In genomic region chr19:42362342-42362741, GRCh38 we compare ENCODE assay signal across 22 cellular contexts. TPM values are rescaled to one million over a fixed set of nuclear protein-coding genes. Genes with fewer than 3 reads are reported as not detected.
DNase-seq lines count a peak whose midpoint lies in the region; ATAC-seq, FAIRE-seq and TF ChIP-seq lines count a peak whose summit lies in the region.
"Had no signal": no experiment of that assay in that cellular context is flagged by ENCODE, and none has a peak within 500 bp of the region (broad histone marks: within the 10 kb centered on the region; RNA-seq: fewer than 3 reads in every experiment).

No MANE protein-coding gene starts in this region.

- in situ Hi-C loops in HAP-1 (cut with MboI; ENCODE audit: low sequenced_read_pairs), result no loop called here

- H3K4me3 Mint-ChIP-seq in endothelial cell (ENCODE audit: unreplicated experiment), result peak overlapping the region; percentile 77
- H3K4me3 Mint-ChIP-seq in neural progenitor cell, result no peak overlapping the region
- H3K4me3 Mint-ChIP-seq: CD4-positive, CD25-positive, alpha-beta regulatory T cell; CD8-positive, alpha-beta memory T cell had no signal

- H3K27ac Mint-ChIP-seq in endothelial cell (ENCODE audit: unreplicated experiment) (no peak overlapping the region), neural progenitor cell (peak overlapping the region; percentile 63)
- H3K27ac Mint-ChIP-seq: CD4-positive, CD25-positive, alpha-beta regulatory T cell had no signal

- H3K27me3 ChIP-seq in H7 (ENCODE audit: control insufficient read depth, insufficient read depth, low read length) (no peaks in the 10 kb centered on the region), neural progenitor cell (no peaks in the 10 kb centered on the region), HAP-1 (ENCODE audit: low read depth) (no peaks in the 10 kb centered on the region)

- no peak overlapping the region for H3K4me2 ChIP-seq in neural progenitor cell
- H3K4me2 ChIP-seq: KMS-11 had no signal

- H3F3A ChIP-seq in neural progenitor cell (ENCODE audit: low read depth), result no peaks in the 10 kb centered on the region

- H3K79me2 ChIP-seq in neural progenitor cell (ENCODE audit: low read depth), result no peaks in the 10 kb centered on the region

- FAIRE-seq in urothelium cell line (lab: Jason Lieb, UNC), result peak; percentile 46
- FAIRE-seq: A204.1, G401.6, GM12892, GM18507, H54 had no signal

- H3K9me3 Mint-ChIP-seq in endothelial cell (ENCODE audit: unreplicated experiment), result no peaks in the 10 kb centered on the region
- peaks cover 4% of the 10 kb centered on the region for H3K9me3 Mint-ChIP-seq in neural progenitor cell
- H3K9me3 Mint-ChIP-seq: CD4-positive, CD25-positive, alpha-beta regulatory T cell; CD8-positive, alpha-beta memory T cell had no signal

- no peak overlapping the region for H3K4me3 ChIP-seq in H7 (ENCODE audit: insufficient read depth, low read depth, low read length)
- H3K4me3 ChIP-seq in neural progenitor cell, result no peak overlapping the region
- no peak overlapping the region for H3K4me3 ChIP-seq in HAP-1
- H3K4me3 ChIP-seq: GM23248 had no signal

- H3K27ac ChIP-seq in neural progenitor cell, result no peak overlapping the region
- H3K27ac ChIP-seq: GM23248, KMS-11 had no signal

- DNase-seq in H7 (peak; percentile 64), endothelial cell (ENCODE audit: low spot score) (no peak), neural progenitor cell (ENCODE audit: low spot score) (no peak), urothelium cell line (ENCODE audit: low spot score) (no peak), HAP-1 (ENCODE audit: low spot score in 2 of 2) (no peak), occipital lobe (lab: John Stamatoyannopoulos, UW) (no peak), cortex of kidney (lab: John Stamatoyannopoulos, UW) (no peak)
- DNase-seq: ACHN; C1 segment of cervical spinal cord; CD4-positive, CD25-positive, alpha-beta regulatory T cell; CD8-positive, alpha-beta memory T cell; COR-L47; DMS 273 treated with DMSO at 0.1 percent for 48 hours; DMS53; GM23248 had no signal

- no peaks in the 10 kb centered on the region for H4K20me1 ChIP-seq in neural progenitor cell (ENCODE audit: low read depth)

- H2AFZ ChIP-seq in neural progenitor cell (replicated peaks), result no peak overlapping the region
- H2AFZ ChIP-seq: GM23248 had no signal

- H3K9me3 ChIP-seq in neural progenitor cell (ENCODE audit: low read depth), result no peaks in the 10 kb centered on the region
- H3K9me3 ChIP-seq in HAP-1, result no peaks in the 10 kb centered on the region

- no peak for ATAC-seq in SK-N-SH treated with all-trans-retinoic acid at 6 μM for 48 hours

- H3K9ac ChIP-seq in neural progenitor cell, result no peak overlapping the region
- H3K9ac ChIP-seq: GM23248, KMS-11 had no signal

- H3K27me3 Mint-ChIP-seq in endothelial cell (ENCODE audit: unreplicated experiment) (peaks cover 8% of the 10 kb centered on the region), neural progenitor cell (ENCODE audit: insufficient read depth, low read depth) (peaks cover 10% of the 10 kb centered on the region)
- H3K27me3 Mint-ChIP-seq: CD4-positive, CD25-positive, alpha-beta regulatory T cell; CD8-positive, alpha-beta memory T cell had no signal

- H3K36me3 ChIP-seq in H7 (replicated peaks; ENCODE audit: control insufficient read depth, insufficient read depth, low read length), result peaks cover 5% of the 10 kb centered on the region
- no peaks in the 10 kb centered on the region for H3K36me3 ChIP-seq in neural progenitor cell
- H3K36me3 ChIP-seq in HAP-1 (replicated peaks), result peaks cover 12% of the 10 kb centered on the region

- H3K36me3 Mint-ChIP-seq in endothelial cell (ENCODE audit: low read depth, unreplicated experiment), result peaks cover 49% of the 10 kb centered on the region
- peaks cover 31% of the 10 kb centered on the region for H3K36me3 Mint-ChIP-seq in neural progenitor cell

- H3K4me1 Mint-ChIP-seq in endothelial cell (ENCODE audit: unreplicated experiment) (peaks cover 11% of the 10 kb centered on the region), neural progenitor cell (peaks cover 14% of the 10 kb centered on the region)
- H3K4me1 Mint-ChIP-seq: CD8-positive, alpha-beta memory T cell had no signal

- TF ChIP-seq CTCF in endothelial cell (IDR thresholded peaks at IDR 0.05; ENCODE audit: unreplicated experiment) (no peak), neural progenitor cell (IDR thresholded peaks at IDR 0.05) (no peak)

- H3K4me1 ChIP-seq in neural progenitor cell (peaks cover 4% of the 10 kb centered on the region), HAP-1 (no peaks in the 10 kb centered on the region)

TF ChIP-seq in SK-N-SH treated with all-trans-retinoic acid at 6 μM for 48 hours, 23 proteins besides CTCF, POLR2A, EP300 and RAD21 (continues in another document):
- TF ChIP-seq PATZ1 (CRISPR knock-in tag; IDR thresholded peaks at IDR 0.05; ENCODE audit: borderline replicate concordance) (no peak), ARNTL (CRISPR knock-in tag; IDR thresholded peaks at IDR 0.05; ENCODE audit: borderline replicate concordance, low read depth) (no peak), CREB5 (CRISPR knock-in tag; IDR thresholded peaks at IDR 0.05; ENCODE audit: low read depth) (no peak), BACH2 (CRISPR knock-in tag; IDR thresholded peaks at IDR 0.05; ENCODE audit: borderline replicate concordance) (no peak), ZNF565 (CRISPR knock-in tag; conservative IDR thresholded peaks at IDR 0.05; ENCODE audit: low read depth) (no peak), ZC3H10 (CRISPR knock-in tag; IDR thresholded peaks at IDR 0.05) (no peak), CSDC2 (CRISPR knock-in tag; IDR thresholded peaks at IDR 0.05) (no peak), PPARA (CRISPR knock-in tag; IDR thresholded peaks at IDR 0.05; ENCODE audit: borderline replicate concordance) (no peak), TCF4 (CRISPR knock-in tag; IDR thresholded peaks at IDR 0.05; ENCODE audit: borderline replicate concordance) (no peak), GLIS3 (CRISPR knock-in tag; IDR thresholded peaks at IDR 0.05) (no peak), ISL1 (CRISPR knock-in tag; IDR thresholded peaks at IDR 0.05) (no peak), ZNF8 (CRISPR knock-in tag; IDR thresholded peaks at IDR 0.05) (no peak), CSRNP3 (CRISPR knock-in tag; IDR thresholded peaks at IDR 0.05) (no peak), ZNF70 (CRISPR knock-in tag; IDR thresholded peaks at IDR 0.05) (no peak), ZFP30 (CRISPR knock-in tag; IDR thresholded peaks at IDR 0.05) (no peak), ESRRG (CRISPR knock-in tag; IDR thresholded peaks at IDR 0.05) (no peak)

RNA-seq across cellular contexts. Expression of gene CNFN, which starts 27.8 kb away (rescaled TPM):
- 7.8 and 11.5 TPM in 2 replicates for total RNA-seq in H7 (2014; rRNA removed; shearing (Covaris generic))
- 4.1 TPM for total RNA-seq in endothelial cell (ENCODE audit: unreplicated experiment)
- total RNA-seq in neural progenitor cell (ENCODE audit: low replicate concordance), result 2.9 and 3.2 TPM in 2 replicates
- not detected for total RNA-seq in occipital lobe
- total RNA-seq: CD4-positive, CD25-positive, alpha-beta regulatory T cell; CD8-positive, alpha-beta memory T cell; GM23248 had no signal

RNA-seq across cellular contexts. Expression of gene MEGF8, which starts 36.9 kb away (rescaled TPM):
- 26.1 and 33.4 TPM in 2 replicates for total RNA-seq in H7 (2014; rRNA removed; shearing (Covaris generic))
- total RNA-seq in endothelial cell (ENCODE audit: unreplicated experiment), result 69.3 TPM
- 7.3 and 21.4 TPM in 2 replicates for total RNA-seq in neural progenitor cell (ENCODE audit: low replicate concordance)
- total RNA-seq in occipital lobe, result 43.7 TPM

RNA-seq across cellular contexts. Expression of gene TMEM145, which starts 49.2 kb away (rescaled TPM):
- total RNA-seq in H7 (2014; rRNA removed; shearing (Covaris generic)), result 0.38 and 0.41 TPM in 2 replicates
- total RNA-seq in endothelial cell (ENCODE audit: unreplicated experiment) (3.9 TPM), neural progenitor cell (ENCODE audit: low replicate concordance) (0.37 and 6.6 TPM in 2 replicates), occipital lobe (47.1 TPM)
- total RNA-seq: CD4-positive, CD25-positive, alpha-beta regulatory T cell; GM23248 had no signal

RNA-seq across cellular contexts. Expression of gene PAFAH1B3, which starts 59.9 kb away (rescaled TPM):
- total RNA-seq in H7 (2014; rRNA removed; shearing (Covaris generic)), result 96.5 and 152 TPM in 2 replicates
- total RNA-seq in endothelial cell (ENCODE audit: unreplicated experiment) (61.4 TPM), neural progenitor cell (ENCODE audit: low replicate concordance) (63.2 and 106 TPM in 2 replicates), occipital lobe (198 TPM)
